In the genomic region with DNA sequence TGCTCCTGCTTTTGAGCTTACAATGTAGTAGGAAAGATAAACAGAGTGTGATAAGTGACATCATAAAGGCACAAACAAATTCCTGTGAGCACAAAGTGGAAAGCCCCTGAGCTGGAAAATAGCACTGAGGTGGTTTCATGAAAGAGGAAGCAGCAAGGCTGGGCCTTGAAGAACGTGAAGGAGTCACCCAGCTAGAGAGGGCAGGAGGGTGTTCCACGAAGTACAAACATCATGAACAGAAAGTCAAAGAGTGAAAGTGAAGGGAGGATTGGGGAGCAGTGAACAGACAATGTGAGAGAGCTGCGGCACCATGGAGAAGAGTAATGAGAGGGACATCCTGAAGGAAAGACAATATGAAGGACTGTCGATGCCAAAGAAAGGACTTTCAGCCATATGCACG, we compare ENCODE assay signal across 9 cellular contexts.
DNase-seq lines count a peak whose midpoint lies in the region; ATAC-seq, FAIRE-seq and TF ChIP-seq lines count a peak whose summit lies in the region.
"Had no signal": no experiment of that assay in that cellular context is flagged by ENCODE, and none has a peak within 500 bp of the region (broad histone marks: within the 10 kb centered on the region; RNA-seq: fewer than 3 reads in every experiment).

No MANE protein-coding gene starts in this region.

- no peaks in the 10 kb centered on the region for H4K20me1 ChIP-seq in neural progenitor cell (ENCODE audit: low read depth)
- H4K20me1 ChIP-seq in HepG2 (ENCODE audit: insufficient read depth, low read length): no peaks in the 10 kb centered on the region

- in situ Hi-C loops in HepG2 (cut with HindIII; ENCODE audit: extremely low pct_ligation_motif_present, low pct_unique_long_range_greater_than_20kb): no loop called here

- no peaks in the 10 kb centered on the region for H3K36me3 ChIP-seq in neural progenitor cell
- no peaks in the 10 kb centered on the region for H3K36me3 ChIP-seq in HepG2 (replicated peaks in 1 of 2; ENCODE audit: control insufficient read depth in 1 of 2, insufficient read depth in 2 of 2, low read length in 2 of 2)
- no peaks in the 10 kb centered on the region for H3K36me3 ChIP-seq in prostate gland

- no TSS peak for BruUV-seq in HepG2 (replicated peaks; lab: Mats Ljungman, UMichigan)

- 21% methylated on average over 5 of the region's 5 CpGs for WGBS in HepG2 (ENCODE audit: low lambda C conversion rate)
- 67% methylated on average over 5 of the region's 5 CpGs for WGBS in prostate gland

- POLR2A ChIA-PET in activated CD4-positive, alpha-beta memory T cell treated with anti-CD3 and anti-CD28 coated beads, Interleukin-2, amount 10 ng/mL, durations not matched to agents 7 days and 5 days (lab: Charles Lee): interaction anchor here (1.2 to 1.5 kb wide), 2 partner anchors 25 to 50 kb away, joined by 4 to 7 read pairs; no protein-coding TSS in a partner anchor
- POLR2A ChIA-PET in HepG2 (lab: Yijun Ruan, JAX): no interaction called here

- H3K9me3 ChIP-seq in neural progenitor cell (ENCODE audit: low read depth): no peaks in the 10 kb centered on the region
- no peaks in the 10 kb centered on the region for H3K9me3 ChIP-seq in HepG2 (ENCODE audit: low read length)
- H3K9me3 ChIP-seq in prostate gland: no peaks in the 10 kb centered on the region

- ATAC-seq in GM18499 (IDR thresholded peaks at IDR 0.05; ENCODE audit: insufficient read depth, unreplicated experiment) (peak; percentile 35), HG03432 (IDR thresholded peaks at IDR 0.05; ENCODE audit: unreplicated experiment) (peak; percentile 55), HepG2 (no peak)

- H3K4me1 ChIP-seq in neural progenitor cell: peaks cover 34% of the 10 kb centered on the region
- no peaks in the 10 kb centered on the region for H3K4me1 ChIP-seq in HepG2 (ENCODE audit: insufficient read depth, low read length)
- no peaks in the 10 kb centered on the region for H3K4me1 ChIP-seq in prostate gland (replicated peaks)

- TF ChIP-seq POLR2A in HepG2 (IDR thresholded peaks at IDR 0.05; ENCODE audit: insufficient read depth in 1 of 2, low read depth in 2 of 2, low read length in 2 of 2) (no peak), prostate gland (IDR thresholded peaks at IDR 0.05) (no peak)

- H3K9ac ChIP-seq in neural progenitor cell (no peak overlapping the region), HepG2 (ENCODE audit: insufficient read depth, low read depth, low read length) (no peak overlapping the region)

- TF ChIP-seq RAD21 in HepG2 (CRISPR knock-in tag; IDR thresholded peaks at IDR 0.05): no peak

- peak; percentile 46 for DNase-seq in activated CD4-positive, alpha-beta memory T cell treated with anti-CD3 and anti-CD28 coated beads, Interleukin-2, amount 10 ng/mL, durations not matched to agents 7 days and 5 days
- DNase-seq in neural progenitor cell (ENCODE audit: low spot score) (no peak), HepG2 (ENCODE audit: low spot score) (no peak), NCI-H1092 treated with DMSO at 0.1 percent for 48 hours (lab: John Stamatoyannopoulos, UW) (no peak), NCI-H146 treated with DMSO at 0.1 percent for 48 hours (lab: John Stamatoyannopoulos, UW; ENCODE audit: unreplicated experiment) (no peak), prostate gland (ENCODE audit: low spot score) (no peak)

- H3F3A ChIP-seq in neural progenitor cell (ENCODE audit: low read depth): peaks cover 11% of the 10 kb centered on the region

- peak overlapping the region; percentile 36 for H2AFZ ChIP-seq in neural progenitor cell (replicated peaks)
- no peak overlapping the region for H2AFZ ChIP-seq in HepG2 (ENCODE audit: low read length)

- TF ChIP-seq CTCF in neural progenitor cell (IDR thresholded peaks at IDR 0.05) (no peak), HepG2 (CRISPR knock-in tag; IDR thresholded peaks at IDR 0.05) (no peak), prostate gland (IDR thresholded peaks at IDR 0.05) (no peak)

- no peak overlapping the region for H3K27ac ChIP-seq in neural progenitor cell
- no peak overlapping the region for H3K27ac ChIP-seq in HepG2 (ENCODE audit: extremely low read length, insufficient read depth, low read length)
- no peak overlapping the region for H3K27ac ChIP-seq in prostate gland

- CTCF ChIA-PET in activated CD4-positive, alpha-beta memory T cell treated with anti-CD3 and anti-CD28 coated beads, Interleukin-2, amount 10 ng/mL, durations not matched to agents 7 days and 5 days (lab: Charles Lee): no interaction called here
- CTCF ChIA-PET in HepG2 (lab: Yijun Ruan, JAX; ENCODE audit: low intra/inter-chr PET ratio, low total read pairs): no interaction called here

- H3K4me1 Mint-ChIP-seq in activated CD4-positive, alpha-beta memory T cell treated with anti-CD3 and anti-CD28 coated beads, Interleukin-2, amount 10 ng/mL, durations not matched to agents 7 days and 5 days: peaks cover 40% of the 10 kb centered on the region
- H3K4me1 Mint-ChIP-seq in neural progenitor cell: peaks cover 27% of the 10 kb centered on the region

- H3K27me3 Mint-ChIP-seq in activated CD4-positive, alpha-beta memory T cell treated with anti-CD3 and anti-CD28 coated beads, Interleukin-2, amount 10 ng/mL, durations not matched to agents 7 days and 5 days: peaks cover 19% of the 10 kb centered on the region
- H3K27me3 Mint-ChIP-seq in neural progenitor cell (ENCODE audit: insufficient read depth, low read depth): peaks cover 5% of the 10 kb centered on the region

- no peak for FAIRE-seq in HepG2 (lab: Jason Lieb, UNC)

- no peak for TF ChIP-seq EP300 in HepG2 (IDR thresholded peaks at IDR 0.05; ENCODE audit: low read depth in 2 of 2, low read length in 2 of 2)
- no peak for TF ChIP-seq EP300 in HepG2 (CRISPR knock-in tag; IDR thresholded peaks at IDR 0.05; ENCODE audit: borderline replicate concordance)

- H3K27me3 ChIP-seq in neural progenitor cell: no peaks in the 10 kb centered on the region
- H3K27me3 ChIP-seq in HepG2 (ENCODE audit: control insufficient read depth in 1 of 2, insufficient read depth in 2 of 2, low read length in 2 of 2): 0 out of 5 replicates have a peak, but pooled peaks cover 0 to 2% of the 10 kb centered on the region in 2 experiments
- no peaks in the 10 kb centered on the region for H3K27me3 ChIP-seq in prostate gland (replicated peaks; ENCODE audit: insufficient read depth)

- intact Hi-C loops in HepG2 (cut with micrococcal nuclease; ENCODE audit: unreplicated experiment): no loop called here
- intact Hi-C loops in prostate gland (cut with DNase I): no loop called here

- H3K27ac Mint-ChIP-seq in activated CD4-positive, alpha-beta memory T cell treated with anti-CD3 and anti-CD28 coated beads, Interleukin-2, amount 10 ng/mL, durations not matched to agents 7 days and 5 days: no peak overlapping the region
- H3K27ac Mint-ChIP-seq in neural progenitor cell: no peak overlapping the region

- H3K4me2 ChIP-seq in neural progenitor cell (peak overlapping the region; percentile 13), HepG2 (ENCODE audit: low read depth, low read length) (no peak overlapping the region)

- H3K4me3 Mint-ChIP-seq in activated CD4-positive, alpha-beta memory T cell treated with anti-CD3 and anti-CD28 coated beads, Interleukin-2, amount 10 ng/mL, durations not matched to agents 7 days and 5 days: no peak overlapping the region
- H3K4me3 Mint-ChIP-seq in neural progenitor cell: no peak overlapping the region

- no peaks in the 10 kb centered on the region for H3K36me3 Mint-ChIP-seq in activated CD4-positive, alpha-beta memory T cell treated with anti-CD3 and anti-CD28 coated beads, Interleukin-2, amount 10 ng/mL, durations not matched to agents 7 days and 5 days (ENCODE audit: low read depth)
- H3K36me3 Mint-ChIP-seq in neural progenitor cell: no peaks in the 10 kb centered on the region

- H3K79me2 ChIP-seq in neural progenitor cell (ENCODE audit: low read depth): no peaks in the 10 kb centered on the region
- no peaks in the 10 kb centered on the region for H3K79me2 ChIP-seq in HepG2 (ENCODE audit: insufficient read depth, low read length)

- no peak overlapping the region for H3K4me3 ChIP-seq in neural progenitor cell
- H3K4me3 ChIP-seq in HepG2 (replicated peaks in 1 of 3; ENCODE audit: insufficient read depth in 1 of 3, low read depth in 2 of 3, low read length in 3 of 3): no peak overlapping the region
- no peak overlapping the region for H3K4me3 ChIP-seq in prostate gland
- H3K4me3 ChIP-seq: skin epidermis had no signal

- H3K9me3 Mint-ChIP-seq in activated CD4-positive, alpha-beta memory T cell treated with anti-CD3 and anti-CD28 coated beads, Interleukin-2, amount 10 ng/mL, durations not matched to agents 7 days and 5 days: no peaks in the 10 kb centered on the region
- H3K9me3 Mint-ChIP-seq in neural progenitor cell: no peaks in the 10 kb centered on the region

TF ChIP-seq in HepG2, 621 proteins besides CTCF, POLR2A, EP300 and RAD21 (continues in another document):
- TF ChIP-seq, protein P1, sequence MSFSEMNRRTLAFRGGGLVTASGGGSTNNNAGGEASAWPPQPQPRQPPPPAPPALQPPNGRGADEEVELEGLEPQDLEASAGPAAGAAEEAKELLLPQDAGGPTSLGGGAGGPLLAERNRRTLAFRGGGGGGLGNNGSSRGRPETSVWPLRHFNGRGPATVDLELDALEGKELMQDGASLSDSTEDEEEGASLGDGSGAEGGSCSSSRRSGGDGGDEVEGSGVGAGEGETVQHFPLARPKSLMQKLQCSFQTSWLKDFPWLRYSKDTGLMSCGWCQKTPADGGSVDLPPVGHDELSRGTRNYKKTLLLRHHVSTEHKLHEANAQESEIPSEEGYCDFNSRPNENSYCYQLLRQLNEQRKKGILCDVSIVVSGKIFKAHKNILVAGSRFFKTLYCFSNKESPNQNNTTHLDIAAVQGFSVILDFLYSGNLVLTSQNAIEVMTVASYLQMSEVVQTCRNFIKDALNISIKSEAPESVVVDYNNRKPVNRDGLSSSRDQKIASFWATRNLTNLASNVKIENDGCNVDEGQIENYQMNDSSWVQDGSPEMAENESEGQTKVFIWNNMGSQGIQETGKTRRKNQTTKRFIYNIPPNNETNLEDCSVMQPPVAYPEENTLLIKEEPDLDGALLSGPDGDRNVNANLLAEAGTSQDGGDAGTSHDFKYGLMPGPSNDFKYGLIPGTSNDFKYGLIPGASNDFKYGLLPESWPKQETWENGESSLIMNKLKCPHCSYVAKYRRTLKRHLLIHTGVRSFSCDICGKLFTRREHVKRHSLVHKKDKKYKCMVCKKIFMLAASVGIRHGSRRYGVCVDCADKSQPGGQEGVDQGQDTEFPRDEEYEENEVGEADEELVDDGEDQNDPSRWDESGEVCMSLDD (CRISPR knock-in tag; IDR thresholded peaks at IDR 0.05; ENCODE audit: borderline replicate concordance): no peak
